35 cellular contexts compared by ENCODE assay signal in the genomic region with DNA sequence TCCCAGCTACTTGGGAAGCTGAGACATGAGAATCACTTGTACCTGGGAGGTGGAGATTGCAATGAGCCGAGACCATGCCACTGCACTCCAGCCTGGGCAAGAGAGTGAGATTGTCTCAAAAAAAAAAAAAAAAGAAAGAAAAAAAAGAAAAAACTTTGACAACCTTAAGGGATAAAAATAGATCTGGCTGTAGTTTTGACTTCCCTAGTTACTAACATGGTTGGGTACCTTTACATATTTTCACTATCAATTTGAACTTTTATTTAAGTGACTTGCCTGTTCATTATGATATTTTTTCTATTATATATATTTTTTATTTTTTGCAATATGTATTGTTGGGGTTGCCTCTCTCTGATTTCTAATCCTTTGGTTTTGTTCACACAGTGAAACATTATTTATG. TPM values are rescaled to one million over a fixed set of nuclear protein-coding genes. Genes with fewer than 3 reads are reported as not detected.
"Had no signal": no experiment of that assay in that cellular context is flagged by ENCODE, and none has a peak within 500 bp of the region (broad histone marks: within the 10 kb centered on the region; RNA-seq: fewer than 3 reads in every experiment).

No MANE protein-coding gene starts in this region.

- ATAC-seq: activated CD8-positive, alpha-beta T cell treated with anti-CD3 and anti-CD28 coated beads for 36 hours; activated naive CD4-positive, alpha-beta T cell treated with anti-CD3 and anti-CD28 coated beads, Interleukin-2, amount 50 U/mL, for 72 hours; activated T-cell treated with anti-CD3 and anti-CD28 coated beads, Interleukin-2, amount 50 U/mL, for 4 hours; activated T-cell treated with anti-CD3 and anti-CD28 coated beads, Interleukin-2, amount 50 U/mL, for 72 hours; activated T-helper 17 cell treated with anti-CD3 and anti-CD28 coated beads, Interleukin-2, amount 50 U/mL, for 72 hours; body of pancreas had no signal

- H3K27ac ChIP-seq: adrenal gland, body of pancreas, brain microvascular endothelial cell, breast epithelium, VCaP had no signal

- H3K4me3 Mint-ChIP-seq: activated B cell treated with CpG ODN at 0.5 μM for 24 hours; activated CD4-positive, alpha-beta memory T cell treated with anti-CD3 and anti-CD28 coated beads for 36 hours; activated CD4-positive, alpha-beta T cell treated with anti-CD3 and anti-CD28 coated beads, Interleukin-2, amount 10 ng/mL, durations not matched to agents 24 days and 14 days; activated CD8-positive, alpha-beta T cell treated with anti-CD3 and anti-CD28 coated beads for 36 hours; activated naive CD4-positive, alpha-beta T cell treated with anti-CD3 and anti-CD28 coated beads for 36 hours; activated naive CD8-positive, alpha-beta T cell treated with anti-CD3 and anti-CD28 coated beads for 36 hours; activated T-cell treated with anti-CD3 and anti-CD28 coated beads, Interleukin-2, amount 50 U/mL, for 4 hours; activated T-cell treated with anti-CD3 and anti-CD28 coated beads, Interleukin-2, amount 50 U/mL, for 72 hours; activated T-helper 1 cell treated with anti-CD3 and anti-CD28 coated beads, Interleukin-12 subunit alpha, Interleukin-12 subunit beta, Interleukin-2, Interleukin-4 antibody, amounts not matched to agents 30 ng/mL and 10 ng/mL and 1 ng/mL, durations not matched to agents 14 hours and 24 hours and 36 hours; activated T-helper 17 cell treated with anti-CD3 and anti-CD28 coated beads, Interleukin-2, amount 50 U/mL, for 72 hours; T-helper 1 cell treated with Interleukin-12 subunit alpha and Interleukin-12 subunit beta and Interleukin-4 antibody, amounts not matched to agents 30 μg/mL and 1 μg/mL, for 36 hours; T-helper 2 cell treated with Interferon-gamma antibody and Interleukin-4, amounts not matched to agents 5 μg/mL and 100 μg/mL, for 36 hours had no signal

- H3K4me1 ChIP-seq: adrenal gland, body of pancreas, breast epithelium had no signal

- DNase-seq: activated B cell treated with CpG ODN at 0.5 μM for 24 hours; activated CD4-positive, alpha-beta memory T cell treated with anti-CD3 and anti-CD28 coated beads for 36 hours; activated CD4-positive, alpha-beta T cell treated with anti-CD3 and anti-CD28 coated beads for 4 hours; activated CD4-positive, alpha-beta T cell treated with anti-CD3 and anti-CD28 coated beads, Interleukin-2, amount 10 ng/mL, durations not matched to agents 24 days and 14 days; activated CD4-positive, alpha-beta T cell treated with anti-CD3 and anti-CD28 coated beads, Interleukin-2, amount 50 U/mL, for 1 hour; activated CD4-positive, alpha-beta T cell treated with anti-CD3 and anti-CD28 coated beads, Interleukin-2, amount 50 U/mL, for 4 hours; activated CD4-positive, CD25-positive, alpha-beta regulatory T cell treated with anti-CD3 and anti-CD28 coated beads, Interleukin-2, amount 50 U/mL, for 72 hours; activated CD8-positive, alpha-beta memory T cell treated with anti-CD3 and anti-CD28 coated beads, Interleukin-2, amount 50 U/mL, for 4 hours; activated CD8-positive, alpha-beta T cell treated with anti-CD3 and anti-CD28 coated beads for 36 hours; activated effector memory CD4-positive, alpha-beta T cell treated with anti-CD3 and anti-CD28 coated beads, Interleukin-2, amount 50 U/mL, for 16 hours; activated gamma-delta T cell treated with Interleukin-2 at 50 U/mL for 16 hours; activated naive CD4-positive, alpha-beta T cell; activated naive CD4-positive, alpha-beta T cell treated with anti-CD3 and anti-CD28 coated beads for 36 hours; activated naive CD4-positive, alpha-beta T cell treated with anti-CD3 and anti-CD28 coated beads, Interleukin-2, amount 50 U/mL, for 16 hours; activated naive CD8-positive, alpha-beta T cell treated with anti-CD3 and anti-CD28 coated beads for 36 hours; activated T-cell treated with anti-CD3 and anti-CD28 coated beads for 4 hours; activated T-cell treated with anti-CD3 and anti-CD28 coated beads, Interleukin-2, amount 50 U/mL, for 1 hour; activated T-cell treated with anti-CD3 and anti-CD28 coated beads, Interleukin-2, amount 50 U/mL, for 4 hours; activated T-cell treated with anti-CD3 and anti-CD28 coated beads, Interleukin-2, amount 50 U/mL, for 72 hours; adrenal gland; amniotic stem cell; aorta; body of pancreas; brain microvascular endothelial cell; central memory CD4-positive, alpha-beta T cell; T-helper 1 cell; T-helper 2 cell; T-helper 9 cell had no signal

- H3K4me3 ChIP-seq: adrenal gland, body of pancreas, breast epithelium had no signal

- H3K27ac Mint-ChIP-seq: activated B cell treated with CpG ODN at 0.5 μM for 24 hours; activated CD4-positive, alpha-beta memory T cell treated with anti-CD3 and anti-CD28 coated beads for 36 hours; activated CD4-positive, alpha-beta T cell treated with anti-CD3 and anti-CD28 coated beads, Interleukin-2, amount 10 ng/mL, durations not matched to agents 24 days and 14 days; activated CD8-positive, alpha-beta T cell treated with anti-CD3 and anti-CD28 coated beads for 36 hours; activated naive CD4-positive, alpha-beta T cell treated with anti-CD3 and anti-CD28 coated beads for 36 hours; activated naive CD4-positive, alpha-beta T cell treated with anti-CD3 and anti-CD28 coated beads, Interleukin-2, amount 50 U/mL, for 72 hours; activated naive CD8-positive, alpha-beta T cell treated with anti-CD3 and anti-CD28 coated beads for 36 hours; activated T-cell treated with anti-CD3 and anti-CD28 coated beads, Interleukin-2, amount 50 U/mL, for 72 hours; activated T-helper 1 cell treated with anti-CD3 and anti-CD28 coated beads, Interleukin-12 subunit alpha, Interleukin-12 subunit beta, Interleukin-2, Interleukin-4 antibody, amounts not matched to agents 30 ng/mL and 10 ng/mL and 1 ng/mL, durations not matched to agents 14 hours and 24 hours and 36 hours; activated T-helper 17 cell treated with anti-CD3 and anti-CD28 coated beads, Interleukin-2, amount 50 U/mL, for 72 hours; T-helper 1 cell treated with Interleukin-12 subunit alpha and Interleukin-12 subunit beta and Interleukin-4 antibody, amounts not matched to agents 30 μg/mL and 1 μg/mL, for 36 hours; T-helper 2 cell treated with Interferon-gamma antibody and Interleukin-4, amounts not matched to agents 5 μg/mL and 100 μg/mL, for 36 hours had no signal

- H3K27me3 Mint-ChIP-seq: activated CD4-positive, alpha-beta T cell treated with anti-CD3 and anti-CD28 coated beads, Interleukin-2, amount 10 ng/mL, durations not matched to agents 24 days and 14 days had no signal

- H3K27me3 ChIP-seq: adrenal gland, body of pancreas, brain microvascular endothelial cell, breast epithelium had no signal

- H3K4me1 Mint-ChIP-seq: activated CD4-positive, alpha-beta T cell treated with anti-CD3 and anti-CD28 coated beads, Interleukin-2, amount 10 ng/mL, durations not matched to agents 24 days and 14 days; activated naive CD8-positive, alpha-beta T cell treated with anti-CD3 and anti-CD28 coated beads for 36 hours; activated T-helper 17 cell treated with anti-CD3 and anti-CD28 coated beads, Interleukin-2, amount 50 U/mL, for 72 hours had no signal

RNA-seq across cellular contexts. Expression of a gene that starts 43.2 kb away (rescaled TPM):
- total RNA-seq: activated CD4-positive, alpha-beta T cell treated with anti-CD3 and anti-CD28 coated beads, Interleukin-2, amount 10 ng/mL, durations not matched to agents 24 days and 14 days; activated naive CD4-positive, alpha-beta T cell treated with anti-CD3 and anti-CD28 coated beads, Interleukin-2, amount 50 U/mL, for 72 hours; activated T-helper 1 cell treated with anti-CD3 and anti-CD28 coated beads, Interleukin-12 subunit alpha, Interleukin-12 subunit beta, Interleukin-2, Interleukin-4 antibody, amounts not matched to agents 30 ng/mL and 10 ng/mL and 1 ng/mL, durations not matched to agents 14 hours and 24 hours and 36 hours; activated T-helper 17 cell treated with anti-CD3 and anti-CD28 coated beads, Interleukin-2, amount 50 U/mL, for 72 hours had no signal

RNA-seq across cellular contexts. Expression of a gene that starts 53.5 kb away (rescaled TPM):
- total RNA-seq: activated T-cell treated with anti-CD3 and anti-CD28 coated beads, Interleukin-2, amount 50 U/mL, for 4 hours had no signal
